10 cellular contexts compared by ENCODE assay signal in genomic region chr4:144575181-144575580, GRCh38.
DNase-seq lines count a peak whose midpoint lies in the region; ATAC-seq, FAIRE-seq and TF ChIP-seq lines count a peak whose summit lies in the region.
"Had no signal": no experiment of that assay in that cellular context is flagged by ENCODE, and none has a peak within 500 bp of the region (broad histone marks: within the 10 kb centered on the region; RNA-seq: fewer than 3 reads in every experiment).

No MANE protein-coding gene starts in this region.

- H3K9me1 ChIP-seq in keratinocyte (ENCODE audit: control insufficient read depth, extremely low read depth, insufficient read depth, low read length): no peaks in the 10 kb centered on the region

- TF ChIP-seq CTCF in GM23338 (conservative IDR thresholded peaks at IDR 0.05; ENCODE audit: low read depth in 2 of 2) (peak; percentile 27 to 60), PC-3 (conservative IDR thresholded peaks at IDR 0.05; ENCODE audit: low read depth, low read length) (peak; percentile 23; the same call in 1 of the 2 replicates), keratinocyte (optimal IDR thresholded peaks at IDR 0.05 in 1 of 3, IDR thresholded peaks at IDR 0.05 in 1 of 3, conservative IDR thresholded peaks at IDR 0.05 in 1 of 3; ENCODE audit: extremely low read depth in 1 of 3, insufficient read depth in 2 of 3, low read length in 3 of 3) (peak in 2 of 3 experiments; percentile 15 to 51)

- H3K79me2 ChIP-seq in GM23338 (replicated peaks; ENCODE audit: insufficient read depth): no peaks in the 10 kb centered on the region
- no peaks in the 10 kb centered on the region for H3K79me2 ChIP-seq in PC-3 (ENCODE audit: low read length)
- no peaks in the 10 kb centered on the region for H3K79me2 ChIP-seq in keratinocyte (ENCODE audit: control insufficient read depth, insufficient read depth, low read length)

- TF ChIP-seq POLR2A in GM18505 (IDR thresholded peaks at IDR 0.05; ENCODE audit: borderline replicate concordance, extremely low read depth, insufficient read depth, insufficient read length): no peak

- H3K27ac ChIP-seq in GM23338 (ENCODE audit: low read depth) (no peak overlapping the region), PC-3 (ENCODE audit: low read length) (no peak overlapping the region), keratinocyte (ENCODE audit: control insufficient read depth, insufficient read depth, low read length) (no peak overlapping the region)

- intact Hi-C loops in PC-3 (cut with micrococcal nuclease): no loop called here

- no peak overlapping the region for H3K27ac Mint-ChIP-seq in GM23338

- no peaks in the 10 kb centered on the region for H3F3A ChIP-seq in GM23338 (replicated peaks; ENCODE audit: low read depth)
- H3F3A ChIP-seq in PC-3 (ENCODE audit: low read length, unreplicated experiment): peaks cover 4% of the 10 kb centered on the region

- no peak overlapping the region for H3K9ac ChIP-seq in PC-3 (ENCODE audit: low read length)
- no peak overlapping the region for H3K9ac ChIP-seq in keratinocyte (ENCODE audit: control insufficient read depth, extremely low read depth, insufficient read depth, low read length)

- H3K4me3 ChIP-seq in GM23338 (no peak overlapping the region), PC-3 (ENCODE audit: low read length) (no peak overlapping the region), keratinocyte (ENCODE audit: control insufficient read depth in 2 of 3, extremely low read depth in 1 of 3, insufficient read depth in 2 of 3, low read depth in 1 of 3, low read length in 3 of 3) (no peak overlapping the region)
- H3K4me3 ChIP-seq: lung had no signal

- H3K4me2 ChIP-seq in GM23338 (no peak overlapping the region), PC-3 (ENCODE audit: low read length) (no peak overlapping the region), keratinocyte (ENCODE audit: control insufficient read depth, extremely low read depth, insufficient read depth, low read depth, low read length) (no peak overlapping the region)

- peaks cover under 1% of the 10 kb centered on the region; the same call in 1 of the 3 replicates for H3K4me1 Mint-ChIP-seq in GM23338

- H3K27me3 ChIP-seq in GM23338 (ENCODE audit: insufficient read depth): no peaks in the 10 kb centered on the region
- H3K27me3 ChIP-seq in PC-3 (ENCODE audit: low read length): no peaks in the 10 kb centered on the region
- H3K27me3 ChIP-seq in keratinocyte (ENCODE audit: control insufficient read depth, extremely low read depth, insufficient read depth, low read length): no peaks in the 10 kb centered on the region

- H3K36me3 ChIP-seq in GM23338 (ENCODE audit: insufficient read depth) (no peaks in the 10 kb centered on the region), PC-3 (ENCODE audit: low read depth, low read length) (no peaks in the 10 kb centered on the region), keratinocyte (ENCODE audit: control insufficient read depth in 2 of 2, extremely low read depth in 1 of 2, insufficient read depth in 2 of 2, low read length in 2 of 2) (no peaks in the 10 kb centered on the region)

- H4K20me1 ChIP-seq in GM23338 (replicated peaks; ENCODE audit: insufficient read depth) (no peaks in the 10 kb centered on the region), PC-3 (ENCODE audit: low read length) (no peaks in the 10 kb centered on the region), keratinocyte (ENCODE audit: control insufficient read depth, extremely low read depth, insufficient read depth, low read length) (no peaks in the 10 kb centered on the region)

- H2AFZ ChIP-seq in GM23338 (no peak overlapping the region), PC-3 (ENCODE audit: low read length) (no peak overlapping the region), keratinocyte (ENCODE audit: control insufficient read depth, low read length) (no peak overlapping the region)

- H3K36me3 Mint-ChIP-seq in GM23338 (ENCODE audit: low read depth): no peaks in the 10 kb centered on the region

- peak; percentile 77 for DNase-seq in DMS114 treated with DMSO at 0.1 percent for 48 hours (lab: John Stamatoyannopoulos, UW; ENCODE audit: unreplicated experiment)
- DNase-seq in GM23338 (ENCODE audit: low spot score): peak; percentile 23
- DNase-seq in PC-3: peak; percentile 10
- DNase-seq in keratinocyte (ENCODE audit: low read depth, low spot score): no peak
- no peak for DNase-seq in GOT3 (lab: John Stamatoyannopoulos, UW)
- no peak for DNase-seq in CD1c-positive myeloid dendritic cell (ENCODE audit: extremely low spot score)

- dilution Hi-C loops in keratinocyte (cut with MboI; ENCODE audit: extremely low pct_ligation_motif_present, low sequenced_read_pairs): no loop called here

- H3K4me3 Mint-ChIP-seq in GM23338: no peak overlapping the region

- ATAC-seq in GM23338 (peak; percentile 62), PC-3 (no peak; the same call in 1 of the 2 replicates), GM21447 (IDR thresholded peaks at IDR 0.05; ENCODE audit: unreplicated experiment) (no peak), GM18505 (IDR thresholded peaks at IDR 0.05; ENCODE audit: unreplicated experiment) (no peak)

- H3K9me3 ChIP-seq in PC-3 (ENCODE audit: low read length): no peaks in the 10 kb centered on the region
- no peaks in the 10 kb centered on the region for H3K9me3 ChIP-seq in keratinocyte (ENCODE audit: control insufficient read depth, low read depth, low read length)

- H3K9me3 Mint-ChIP-seq in GM23338: no peaks in the 10 kb centered on the region

- 0 out of 2 replicates have a peak, but pooled peaks cover 4% of the 10 kb centered on the region for H3K9me2 ChIP-seq in GM23338 (ENCODE audit: insufficient read depth)
- no peaks in the 10 kb centered on the region; the same call in 1 of the 2 replicates for H3K9me2 ChIP-seq in PC-3 (replicated peaks; ENCODE audit: low read length)

- H3K27me3 Mint-ChIP-seq in GM23338 (ENCODE audit: insufficient read depth, low read depth, poor library complexity): no peaks in the 10 kb centered on the region

- BruUV-seq in PC-3 (replicated peaks; lab: Mats Ljungman, UMichigan): no TSS peak

- H3K4me1 ChIP-seq in GM23338 (ENCODE audit: insufficient read depth) (peaks cover 3% of the 10 kb centered on the region; the same call in 1 of the 2 replicates), PC-3 (ENCODE audit: insufficient read depth, low read length) (peaks cover 20% of the 10 kb centered on the region), keratinocyte (ENCODE audit: control insufficient read depth, extremely low read depth, insufficient read depth, low read length) (peaks cover 10% of the 10 kb centered on the region)

- POLR2A ChIA-PET in PC-3 (lab: Charles Lee; ENCODE audit: unreplicated experiment): no interaction called here

- no peak for FAIRE-seq in keratinocyte (lab: Jason Lieb, UNC)
- FAIRE-seq: astrocyte had no signal

- CTCF ChIA-PET in PC-3 (lab: Charles Lee): no interaction called here

TF ChIP-seq in GM23338, 12 proteins besides CTCF, POLR2A, EP300 and RAD21 (continues in another document):
- no peak for TF ChIP-seq REST (IDR thresholded peaks at IDR 0.05; ENCODE audit: unreplicated experiment)
- no peak for TF ChIP-seq EZH2phosphoT487 (IDR thresholded peaks at IDR 0.05; ENCODE audit: unreplicated experiment)
- TF ChIP-seq EZH2 (IDR thresholded peaks at IDR 0.05; ENCODE audit: low read depth, unreplicated experiment): no peak
- TF ChIP-seq, protein P1, sequence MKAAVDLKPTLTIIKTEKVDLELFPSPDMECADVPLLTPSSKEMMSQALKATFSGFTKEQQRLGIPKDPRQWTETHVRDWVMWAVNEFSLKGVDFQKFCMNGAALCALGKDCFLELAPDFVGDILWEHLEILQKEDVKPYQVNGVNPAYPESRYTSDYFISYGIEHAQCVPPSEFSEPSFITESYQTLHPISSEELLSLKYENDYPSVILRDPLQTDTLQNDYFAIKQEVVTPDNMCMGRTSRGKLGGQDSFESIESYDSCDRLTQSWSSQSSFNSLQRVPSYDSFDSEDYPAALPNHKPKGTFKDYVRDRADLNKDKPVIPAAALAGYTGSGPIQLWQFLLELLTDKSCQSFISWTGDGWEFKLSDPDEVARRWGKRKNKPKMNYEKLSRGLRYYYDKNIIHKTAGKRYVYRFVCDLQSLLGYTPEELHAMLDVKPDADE (IDR thresholded peaks at IDR 0.05): no peak
- TF ChIP-seq CREB1 (CRISPR knock-in tag; IDR thresholded peaks at IDR 0.05; ENCODE audit: low read depth): no peak

Comparison
In these comparisons a context has a peak if more than half of its experiments do, and no peak if none do; other contexts are left out.
1. DNase-seq: peak in DMS114 treated with DMSO at 0.1 percent for 48 hours (single experiment), GM23338 (single experiment) and PC-3 (single experiment); none in keratinocyte (single experiment), GOT3 (single experiment) and CD1c-positive myeloid dendritic cell (single experiment).
2. Peak in every context shown above with its lines, with median percentiles within 50 percentile points of each other: CTCF ChIP-seq.